ENCODE assay signal across 18 cellular contexts in the genomic region with DNA sequence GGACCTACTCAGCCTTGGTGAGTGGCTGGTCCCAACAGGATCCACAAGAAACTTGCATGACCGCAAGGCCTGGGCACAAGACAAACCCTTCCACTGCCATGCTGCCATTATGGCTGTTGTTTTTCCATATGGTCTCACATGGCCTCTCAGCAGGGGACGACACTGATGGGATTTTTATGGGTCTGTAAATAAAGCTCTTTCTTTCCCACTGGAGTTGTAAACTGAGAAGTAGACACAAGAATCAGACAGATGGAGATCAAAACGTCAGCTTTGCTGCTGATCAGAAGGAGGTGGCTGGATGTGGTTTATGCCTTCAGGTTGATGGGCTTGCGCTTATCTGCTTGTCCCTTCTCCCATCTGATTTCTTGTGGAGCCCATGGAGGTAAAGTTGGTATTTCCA.
"Had no signal": no experiment of that assay in that cellular context is flagged by ENCODE, and none has a peak within 500 bp of the region (broad histone marks: within the 10 kb centered on the region; RNA-seq: fewer than 3 reads in every experiment).

No MANE protein-coding gene starts in this region.

- H3K4me1 ChIP-seq: prostate gland had no signal

- H3K9me3 ChIP-seq: prostate gland had no signal

- H3K36me3 ChIP-seq: prostate gland had no signal

- ATAC-seq: activated CD8-positive, alpha-beta T cell treated with anti-CD3 and anti-CD28 coated beads, Interleukin-2, amount 10 ng/mL, durations not matched to agents 7 days and 5 days; left lobe of liver; right cardiac atrium; stimulated activated naive CD8-positive, alpha-beta T cell treated with anti-CD3 and anti-CD28 coated beads, Interleukin-15, Interleukin-2, amounts not matched to agents 100 U/mL and 50 U/mL, for 24 hours had no signal

- DNase-seq: activated CD4-positive, alpha-beta T cell treated with anti-CD3 and anti-CD28 coated beads, Interleukin-2, amount 10 ng/mL, durations not matched to agents 24 days and 14 days; activated CD4-positive, CD25-positive, alpha-beta regulatory T cell; activated CD8-positive, alpha-beta memory T cell treated with anti-CD3 and anti-CD28 coated beads, Interleukin-2, amount 50 U/mL, for 4 hours; activated CD8-positive, alpha-beta T cell treated with anti-CD3 and anti-CD28 coated beads, Interleukin-2, amount 10 ng/mL, durations not matched to agents 7 days and 5 days; activated effector memory CD4-positive, alpha-beta T cell treated with anti-CD3 and anti-CD28 coated beads, Interleukin-2, amount 50 U/mL, for 16 hours; activated T-cell treated with anti-CD3 and anti-CD28 coated beads, Interleukin-2, amount 50 U/mL, for 48 hours; amniotic stem cell; dorsolateral prefrontal cortex; endodermal cell; erythroblast; islet precursor cell; midbrain; right cardiac atrium; small intestine; stimulated activated naive CD8-positive, alpha-beta T cell treated with anti-CD3 and anti-CD28 coated beads, Interleukin-15, Interleukin-2, amounts not matched to agents 100 U/mL and 50 U/mL, for 24 hours had no signal

- H3K4me3 ChIP-seq: dorsolateral prefrontal cortex, hepatocyte, prostate gland had no signal

- H3K27ac ChIP-seq: dorsolateral prefrontal cortex, hepatocyte, prostate gland had no signal

- H3K27me3 ChIP-seq: hepatocyte had no signal
